ENCODE assay signal across 19 cellular contexts in genomic region chr1:165668184-165668583, GRCh38. TPM values are rescaled to one million over a fixed set of nuclear protein-coding genes. Genes with fewer than 3 reads are reported as not detected.
A peak's percentile ranks its signal among the peaks of the same experiment; 100 is the strongest.
DNase-seq lines count a peak whose midpoint lies in the region; ATAC-seq lines count a peak whose summit lies in the region.
"Had no signal": no experiment of that assay in that cellular context is flagged by ENCODE, and none has a peak within 500 bp of the region (broad histone marks: within the 10 kb centered on the region; RNA-seq: fewer than 3 reads in every experiment).

No MANE protein-coding gene starts in this region.

- no peak overlapping the region for H3K27ac Mint-ChIP-seq in activated CD4-positive, alpha-beta T cell treated with anti-CD3 and anti-CD28 coated beads for 36 hours
- H3K27ac Mint-ChIP-seq in activated CD4-positive, alpha-beta T cell treated with anti-CD3 and anti-CD28 coated beads, Interleukin-2, amount 10 ng/mL, durations not matched to agents 24 days and 14 days, result no peak overlapping the region
- peak overlapping the region in 1 of 2 donors; percentile 57 for H3K27ac Mint-ChIP-seq in stimulated activated naive CD8-positive, alpha-beta T cell treated with anti-CD3 and anti-CD28 coated beads, Interleukin-15, amount 100 ng/mL, for 72 hours
- peak overlapping the region; percentile 11 to 53 for H3K27ac Mint-ChIP-seq in effector memory CD8-positive, alpha-beta T cell
- H3K27ac Mint-ChIP-seq: B cell, GM23338 had no signal

- no peaks in the 10 kb centered on the region for H3K27me3 Mint-ChIP-seq in activated CD4-positive, alpha-beta T cell treated with anti-CD3 and anti-CD28 coated beads for 36 hours
- no peaks in the 10 kb centered on the region for H3K27me3 Mint-ChIP-seq in activated CD4-positive, alpha-beta T cell treated with anti-CD3 and anti-CD28 coated beads, Interleukin-2, amount 10 ng/mL, durations not matched to agents 24 days and 14 days
- no peaks in the 10 kb centered on the region for H3K27me3 Mint-ChIP-seq in stimulated activated naive CD8-positive, alpha-beta T cell treated with anti-CD3 and anti-CD28 coated beads, Interleukin-15, amount 100 ng/mL, for 72 hours
- no peaks in the 10 kb centered on the region for H3K27me3 Mint-ChIP-seq in effector memory CD8-positive, alpha-beta T cell
- H3K27me3 Mint-ChIP-seq: B cell; CD4-positive, CD25-positive, alpha-beta regulatory T cell; CD8-positive, alpha-beta memory T cell had no signal

- H3K4me3 Mint-ChIP-seq in activated CD4-positive, alpha-beta T cell treated with anti-CD3 and anti-CD28 coated beads for 36 hours, result no peak overlapping the region
- H3K4me3 Mint-ChIP-seq in activated CD4-positive, alpha-beta T cell treated with anti-CD3 and anti-CD28 coated beads, Interleukin-2, amount 10 ng/mL, durations not matched to agents 24 days and 14 days, result no peak overlapping the region
- no peak overlapping the region for H3K4me3 Mint-ChIP-seq in stimulated activated naive CD8-positive, alpha-beta T cell treated with anti-CD3 and anti-CD28 coated beads, Interleukin-15, amount 100 ng/mL, for 72 hours
- H3K4me3 Mint-ChIP-seq in effector memory CD8-positive, alpha-beta T cell, result no peak overlapping the region
- H3K4me3 Mint-ChIP-seq: B cell; CD4-positive, CD25-positive, alpha-beta regulatory T cell; CD8-positive, alpha-beta memory T cell; GM23338; H9 had no signal

- H3K36me3 Mint-ChIP-seq in activated CD4-positive, alpha-beta T cell treated with anti-CD3 and anti-CD28 coated beads for 36 hours (ENCODE audit: low read depth), result peaks cover 53% of the 10 kb centered on the region
- peaks cover 76% of the 10 kb centered on the region for H3K36me3 Mint-ChIP-seq in activated CD4-positive, alpha-beta T cell treated with anti-CD3 and anti-CD28 coated beads, Interleukin-2, amount 10 ng/mL, durations not matched to agents 24 days and 14 days (ENCODE audit: low read depth)
- H3K36me3 Mint-ChIP-seq in effector memory CD8-positive, alpha-beta T cell (ENCODE audit: insufficient read depth), result peaks cover 86% of the 10 kb centered on the region

- intact Hi-C loops in activated CD4-positive, alpha-beta T cell treated with anti-CD3 and anti-CD28 coated beads for 36 hours (cut with DNase I, micrococcal nuclease), result no loop called here
- intact Hi-C loops in activated CD4-positive, alpha-beta T cell treated with anti-CD3 and anti-CD28 coated beads, Interleukin-2, amount 10 ng/mL, durations not matched to agents 24 days and 14 days (cut with micrococcal nuclease), result no loop called here

- peak; percentile 14 for DNase-seq in activated CD4-positive, alpha-beta T cell treated with anti-CD3 and anti-CD28 coated beads for 36 hours
- DNase-seq in activated CD4-positive, alpha-beta T cell treated with anti-CD3 and anti-CD28 coated beads, Interleukin-2, amount 10 ng/mL, durations not matched to agents 24 days and 14 days, result no peak
- no peak for DNase-seq in stimulated activated naive CD8-positive, alpha-beta T cell treated with anti-CD3 and anti-CD28 coated beads, Interleukin-15, Interleukin-2, amounts not matched to agents 100 U/mL and 50 U/mL, for 24 hours
- no peak for DNase-seq in stimulated activated naive CD8-positive, alpha-beta T cell treated with anti-CD3 and anti-CD28 coated beads, Interleukin-15, amount 100 ng/mL, for 72 hours
- DNase-seq in effector memory CD8-positive, alpha-beta T cell, result no peak
- no peak for DNase-seq in activated gamma-delta T cell treated with Interleukin-2 at 50 U/mL for 16 hours
- DNase-seq: CD4-positive, CD25-positive, alpha-beta regulatory T cell; CD8-positive, alpha-beta memory T cell; DMS 273 treated with DMSO at 0.1 percent for 48 hours; DMS79; EL; GDM1; H9 had no signal

- CTCF ChIA-PET in activated CD4-positive, alpha-beta T cell treated with anti-CD3 and anti-CD28 coated beads for 36 hours (lab: Charles Lee), result no interaction called here

- POLR2A ChIA-PET in activated CD4-positive, alpha-beta T cell treated with anti-CD3 and anti-CD28 coated beads for 36 hours (lab: Charles Lee), result interaction anchor here (0.6 kb wide), 1 partner anchor 21 kb away, joined by 3 read pairs; no protein-coding TSS in a partner anchor

- no peaks in the 10 kb centered on the region for H3K9me3 Mint-ChIP-seq in activated CD4-positive, alpha-beta T cell treated with anti-CD3 and anti-CD28 coated beads for 36 hours (ENCODE audit: low read depth)
- no peaks in the 10 kb centered on the region for H3K9me3 Mint-ChIP-seq in activated CD4-positive, alpha-beta T cell treated with anti-CD3 and anti-CD28 coated beads, Interleukin-2, amount 10 ng/mL, durations not matched to agents 24 days and 14 days
- no peaks in the 10 kb centered on the region for H3K9me3 Mint-ChIP-seq in stimulated activated naive CD8-positive, alpha-beta T cell treated with anti-CD3 and anti-CD28 coated beads, Interleukin-15, amount 100 ng/mL, for 72 hours
- no peaks in the 10 kb centered on the region for H3K9me3 Mint-ChIP-seq in effector memory CD8-positive, alpha-beta T cell
- H3K9me3 Mint-ChIP-seq: CD4-positive, CD25-positive, alpha-beta regulatory T cell; CD8-positive, alpha-beta memory T cell; GM23338; H9 had no signal

- H3K4me1 Mint-ChIP-seq in activated CD4-positive, alpha-beta T cell treated with anti-CD3 and anti-CD28 coated beads for 36 hours, result peaks cover 8% of the 10 kb centered on the region
- peaks cover 7% of the 10 kb centered on the region for H3K4me1 Mint-ChIP-seq in activated CD4-positive, alpha-beta T cell treated with anti-CD3 and anti-CD28 coated beads, Interleukin-2, amount 10 ng/mL, durations not matched to agents 24 days and 14 days
- H3K4me1 Mint-ChIP-seq in stimulated activated naive CD8-positive, alpha-beta T cell treated with anti-CD3 and anti-CD28 coated beads, Interleukin-15, amount 100 ng/mL, for 72 hours, result peaks cover 8% of the 10 kb centered on the region
- H3K4me1 Mint-ChIP-seq in effector memory CD8-positive, alpha-beta T cell (ENCODE audit: low read depth in 2 of 2), result peaks cover 12 to 13% of the 10 kb centered on the region in 2 donors
- H3K4me1 Mint-ChIP-seq: B cell, GM23338, H9 had no signal

- peak; percentile 42 for ATAC-seq in activated CD4-positive, alpha-beta T cell treated with anti-CD3 and anti-CD28 coated beads for 36 hours
- peak; percentile 59 for ATAC-seq in stimulated activated naive CD8-positive, alpha-beta T cell treated with anti-CD3 and anti-CD28 coated beads, Interleukin-15, Interleukin-2, amounts not matched to agents 100 U/mL and 50 U/mL, for 24 hours
- no peak for ATAC-seq in stimulated activated naive CD8-positive, alpha-beta T cell treated with anti-CD3 and anti-CD28 coated beads, Interleukin-15, amount 100 ng/mL, for 72 hours
- ATAC-seq in effector memory CD8-positive, alpha-beta T cell (replicated peaks), result no peak
- no peak for ATAC-seq in GM21737 (IDR thresholded peaks at IDR 0.05; ENCODE audit: unreplicated experiment)
- no peak for ATAC-seq in HG02981 (IDR thresholded peaks at IDR 0.05; ENCODE audit: unreplicated experiment)
- ATAC-seq: GM12878, GM23338, HCT116 had no signal

RNA-seq across cellular contexts. Expression of gene ALDH9A1, which starts 30.2 kb away (rescaled TPM):
- 10 to 100 TPM; 29.0 to 37.6 TPM for total RNA-seq in activated CD4-positive, alpha-beta T cell treated with anti-CD3 and anti-CD28 coated beads for 36 hours
- total RNA-seq in activated CD4-positive, alpha-beta T cell treated with anti-CD3 and anti-CD28 coated beads, Interleukin-2, amount 10 ng/mL, durations not matched to agents 24 days and 14 days, result 41.8 and 43.8 TPM in 2 replicates

RNA-seq across cellular contexts. Expression of gene MGST3, which starts 37.1 kb away (rescaled TPM):
- 10 to 100 TPM; 49.1 to 52.1 TPM for total RNA-seq in activated CD4-positive, alpha-beta T cell treated with anti-CD3 and anti-CD28 coated beads for 36 hours
- 25.7 and 28.1 TPM in 2 replicates for total RNA-seq in activated CD4-positive, alpha-beta T cell treated with anti-CD3 and anti-CD28 coated beads, Interleukin-2, amount 10 ng/mL, durations not matched to agents 24 days and 14 days

Comparison
In these comparisons a context has a peak if more than half of its experiments do, and no peak if none do; other contexts are left out.
1. ATAC-seq: peak in activated CD4-positive, alpha-beta T cell treated with anti-CD3 and anti-CD28 coated beads for 36 hours (single experiment) and stimulated activated naive CD8-positive, alpha-beta T cell treated with anti-CD3 and anti-CD28 coated beads, Interleukin-15, Interleukin-2, amounts not matched to agents 100 U/mL and 50 U/mL, for 24 hours (single experiment); none in stimulated activated naive CD8-positive, alpha-beta T cell treated with anti-CD3 and anti-CD28 coated beads, Interleukin-15, amount 100 ng/mL, for 72 hours (single experiment), effector memory CD8-positive, alpha-beta T cell (single experiment), GM21737 (single experiment) and HG02981 (single experiment).
2. H3K27ac Mint-ChIP-seq: peak in effector memory CD8-positive, alpha-beta T cell (2 of 2); none in activated CD4-positive, alpha-beta T cell treated with anti-CD3 and anti-CD28 coated beads for 36 hours (single experiment) and activated CD4-positive, alpha-beta T cell treated with anti-CD3 and anti-CD28 coated beads, Interleukin-2, amount 10 ng/mL, durations not matched to agents 24 days and 14 days (single experiment).